26 cellular contexts compared by ENCODE assay signal in the genomic region with DNA sequence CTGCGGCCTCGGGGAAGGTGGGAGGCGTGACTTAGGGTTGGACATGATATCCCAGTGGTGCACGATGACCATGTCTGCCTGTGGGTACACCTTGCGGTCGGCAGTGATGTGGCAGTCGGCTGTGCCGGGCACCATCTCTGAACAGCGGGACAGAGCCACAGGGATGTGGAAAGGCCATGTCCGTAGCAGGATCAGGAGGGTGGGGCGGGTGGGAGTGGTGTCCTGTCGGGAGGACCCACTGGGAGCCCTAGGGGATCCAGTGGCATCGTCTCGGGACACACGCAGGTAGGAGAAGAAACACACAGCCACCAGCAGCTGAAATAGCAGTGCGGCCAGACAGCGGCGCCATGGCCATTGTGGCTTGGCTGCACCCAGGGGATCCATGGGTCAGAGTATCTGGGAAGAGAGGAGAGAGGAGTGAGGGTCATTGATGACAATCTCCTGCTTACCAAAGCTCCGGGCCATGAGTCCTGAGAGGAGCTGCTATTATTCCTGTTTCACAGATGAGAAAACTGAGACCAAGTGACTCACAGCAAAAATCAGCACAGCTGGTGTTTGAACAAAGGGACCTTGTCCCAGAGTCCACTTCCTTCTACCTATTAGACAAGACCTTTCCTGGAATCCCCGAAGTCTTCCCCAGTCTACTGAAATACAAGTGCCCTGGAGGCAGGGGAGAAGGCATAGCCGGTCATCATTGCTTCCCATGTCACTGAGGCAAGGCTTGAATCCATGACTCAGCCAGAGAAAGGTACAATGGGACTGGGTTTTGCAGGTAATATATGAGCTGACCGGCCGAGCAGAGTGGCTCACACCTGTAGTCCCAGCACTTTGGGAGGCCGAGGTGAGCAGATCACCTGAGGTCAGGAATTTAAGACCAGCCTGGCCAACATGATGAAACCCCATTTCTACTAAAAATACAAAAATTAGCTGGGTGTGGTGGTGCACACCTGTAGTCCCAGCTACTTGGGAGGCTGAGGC. TPM values are rescaled to one million over a fixed set of nuclear protein-coding genes. Genes with fewer than 3 reads are reported as not detected.
"Had no signal": no experiment of that assay in that cellular context is flagged by ENCODE, and none has a peak within 500 bp of the region (broad histone marks: within the 10 kb centered on the region; RNA-seq: fewer than 3 reads in every experiment).

No MANE protein-coding gene starts in this region.

- H3K36me3 ChIP-seq: breast epithelium had no signal

- DNase-seq: activated B cell treated with CpG ODN at 0.5 μM for 24 hours; activated CD4-positive, alpha-beta T cell treated with anti-CD3 and anti-CD28 coated beads for 1 hour; activated CD4-positive, alpha-beta T cell treated with anti-CD3 and anti-CD28 coated beads, Interleukin-2, amount 10 ng/mL, durations not matched to agents 24 days and 14 days; activated CD4-positive, alpha-beta T cell treated with anti-CD3 and anti-CD28 coated beads, Interleukin-2, amount 50 U/mL, for 48 hours; activated CD8-positive, alpha-beta memory T cell treated with anti-CD3 and anti-CD28 coated beads, Interleukin-2, amount 10 ng/mL, durations not matched to agents 7 days and 5 days; activated effector memory CD4-positive, alpha-beta T cell treated with Interleukin-2 at 50 U/mL for 16 hours; activated naive CD4-positive, alpha-beta T cell; activated T-cell treated with anti-CD3 and anti-CD28 coated beads, Interleukin-2, amount 50 U/mL, for 24 hours; aorta; central memory CD4-positive, alpha-beta T cell; KG1; NCI-H1092; NCI-H1417; NCI-H1930; NCI-H2171 treated with DMSO at 0.1 percent for 48 hours; NCI-H226; NCI-H526; NCI-H774; RPMI8226 had no signal

- H3K4me3 ChIP-seq: breast epithelium had no signal

- H3K27me3 ChIP-seq: breast epithelium had no signal

- H3K4me1 ChIP-seq: breast epithelium had no signal

- H3K9me3 ChIP-seq: breast epithelium had no signal

- H3K27ac ChIP-seq: breast epithelium had no signal

RNA-seq across cellular contexts. Expression of gene FUT6, which starts 5.2 kb away (rescaled TPM):
- total RNA-seq: activated B cell treated with CpG ODN at 0.5 μM for 24 hours; activated CD4-positive, alpha-beta T cell treated with anti-CD3 and anti-CD28 coated beads, Interleukin-2, amount 10 ng/mL, durations not matched to agents 24 days and 14 days; activated CD8-positive, alpha-beta memory T cell treated with anti-CD3 and anti-CD28 coated beads, Interleukin-2, amount 10 ng/mL, durations not matched to agents 7 days and 5 days; activated T-helper 1 cell treated with anti-CD3 and anti-CD28 coated beads, Interleukin-12 subunit alpha, Interleukin-12 subunit beta, Interleukin-2, Interleukin-4 antibody, amounts not matched to agents 30 ng/mL and 10 ng/mL and 1 ng/mL, durations not matched to agents 14 hours and 24 hours and 36 hours; aorta; LHCN-M2; M059J; NCI-H460; OCI-LY7; Right ventricle myocardium inferior had no signal

RNA-seq across cellular contexts. Expression of gene FUT3, which starts 6.5 kb away (rescaled TPM):
- total RNA-seq: activated B cell treated with CpG ODN at 0.5 μM for 24 hours; activated CD4-positive, alpha-beta T cell treated with anti-CD3 and anti-CD28 coated beads, Interleukin-2, amount 10 ng/mL, durations not matched to agents 24 days and 14 days; activated CD8-positive, alpha-beta memory T cell treated with anti-CD3 and anti-CD28 coated beads, Interleukin-2, amount 10 ng/mL, durations not matched to agents 7 days and 5 days; activated T-helper 1 cell treated with anti-CD3 and anti-CD28 coated beads, Interleukin-12 subunit alpha, Interleukin-12 subunit beta, Interleukin-2, Interleukin-4 antibody, amounts not matched to agents 30 ng/mL and 10 ng/mL and 1 ng/mL, durations not matched to agents 14 hours and 24 hours and 36 hours; aorta; LHCN-M2; M059J; NCI-H460; Right ventricle myocardium inferior had no signal

RNA-seq across cellular contexts. Expression of gene FUT5, which starts 25.6 kb away (rescaled TPM):
- total RNA-seq: activated B cell treated with CpG ODN at 0.5 μM for 24 hours; activated CD4-positive, alpha-beta T cell treated with anti-CD3 and anti-CD28 coated beads, Interleukin-2, amount 10 ng/mL, durations not matched to agents 24 days and 14 days; activated CD8-positive, alpha-beta memory T cell treated with anti-CD3 and anti-CD28 coated beads, Interleukin-2, amount 10 ng/mL, durations not matched to agents 7 days and 5 days; activated T-helper 1 cell treated with anti-CD3 and anti-CD28 coated beads, Interleukin-12 subunit alpha, Interleukin-12 subunit beta, Interleukin-2, Interleukin-4 antibody, amounts not matched to agents 30 ng/mL and 10 ng/mL and 1 ng/mL, durations not matched to agents 14 hours and 24 hours and 36 hours; aorta; breast epithelium; LHCN-M2; M059J; NCI-H460; Right ventricle myocardium inferior had no signal
- polyA plus RNA-seq: aorta had no signal

RNA-seq across cellular contexts. Expression of gene NRTN, which starts 39.9 kb away (rescaled TPM):
- total RNA-seq: activated CD8-positive, alpha-beta memory T cell treated with anti-CD3 and anti-CD28 coated beads, Interleukin-2, amount 10 ng/mL, durations not matched to agents 7 days and 5 days; aorta; LHCN-M2 had no signal
